ENCODE assay signal across 32 cellular contexts in the genomic region with DNA sequence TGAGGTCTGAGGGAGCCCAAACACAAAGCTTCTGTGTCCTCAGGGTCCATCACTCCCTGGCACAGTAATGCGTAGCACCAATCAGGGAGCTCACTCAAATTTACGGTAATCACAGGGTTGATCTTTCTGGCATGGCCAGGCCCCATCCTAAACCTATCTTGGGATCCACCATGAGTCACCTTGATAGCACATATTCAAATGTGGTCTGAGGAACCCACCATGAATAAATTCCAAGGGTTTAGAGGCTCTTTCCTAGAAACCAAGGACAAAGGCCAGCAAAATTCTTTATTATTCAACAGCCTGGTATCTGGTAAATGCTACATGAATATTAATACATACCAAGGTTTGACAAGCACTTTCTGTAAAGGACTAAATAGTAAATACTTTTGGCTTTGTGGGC.
"Had no signal": no experiment of that assay in that cellular context is flagged by ENCODE, and none has a peak within 500 bp of the region (broad histone marks: within the 10 kb centered on the region; RNA-seq: fewer than 3 reads in every experiment).

No MANE protein-coding gene starts in this region.

- H3K4me1 ChIP-seq: adrenal gland, SJCRH30 had no signal

- H3K4me1 Mint-ChIP-seq: activated naive CD8-positive, alpha-beta T cell treated with anti-CD3 and anti-CD28 coated beads, Interleukin-2, amount 10 ng/mL, durations not matched to agents 7 days and 5 days; central memory CD8-positive, alpha-beta T cell had no signal

- H3K36me3 ChIP-seq: adrenal gland, MG63, SJCRH30, WERI-Rb-1 had no signal

- H3K27ac ChIP-seq: adrenal gland, SJCRH30, WERI-Rb-1 had no signal

- H3K4me3 ChIP-seq: adrenal gland, MG63, SJCRH30 had no signal

- H3K9me3 Mint-ChIP-seq: activated CD8-positive, alpha-beta T cell treated with anti-CD3 and anti-CD28 coated beads for 36 hours; activated T-cell treated with anti-CD3 and anti-CD28 coated beads, Interleukin-2, amount 50 U/mL, for 72 hours; activated T-helper 2 cell treated with anti-CD3 and anti-CD28 coated beads, Interferon-gamma antibody, Interleukin-2, Interleukin-4, amounts not matched to agents 10 μg/mL and 5 μg/mL and 100 μg/mL, durations not matched to agents 14 hours and 24 hours and 36 hours; brain; central memory CD8-positive, alpha-beta T cell had no signal

- H3K4me3 Mint-ChIP-seq: activated CD8-positive, alpha-beta T cell treated with anti-CD3 and anti-CD28 coated beads for 36 hours; activated naive CD8-positive, alpha-beta T cell treated with anti-CD3 and anti-CD28 coated beads, Interleukin-2, amount 10 ng/mL, durations not matched to agents 7 days and 5 days; activated T-cell treated with anti-CD3 and anti-CD28 coated beads, Interleukin-2, amount 50 U/mL, for 72 hours; brain; central memory CD8-positive, alpha-beta T cell; IgD-negative memory B cell had no signal

- ATAC-seq: activated CD4-positive, CD25-positive, alpha-beta regulatory T cell treated with anti-CD3 and anti-CD28 coated beads, Interleukin-2, amount 50 U/mL, for 24 hours; activated CD8-positive, alpha-beta T cell treated with anti-CD3 and anti-CD28 coated beads for 36 hours; activated T-cell treated with anti-CD3 and anti-CD28 coated beads, Interleukin-2, amount 50 U/mL, for 72 hours; Panc1; Right ventricle myocardium inferior had no signal

- H3K9me3 ChIP-seq: adrenal gland, MG63, SJCRH30, SK-N-SH had no signal

- H3K36me3 Mint-ChIP-seq: activated naive CD8-positive, alpha-beta T cell treated with anti-CD3 and anti-CD28 coated beads, Interleukin-2, amount 10 ng/mL, durations not matched to agents 7 days and 5 days; brain; IgD-negative memory B cell had no signal

- H3K27ac Mint-ChIP-seq: activated CD8-positive, alpha-beta T cell treated with anti-CD3 and anti-CD28 coated beads for 36 hours; activated naive CD8-positive, alpha-beta T cell treated with anti-CD3 and anti-CD28 coated beads, Interleukin-2, amount 10 ng/mL, durations not matched to agents 7 days and 5 days; activated T-cell treated with anti-CD3 and anti-CD28 coated beads, Interleukin-2, amount 50 U/mL, for 72 hours; activated T-helper 2 cell treated with anti-CD3 and anti-CD28 coated beads, Interferon-gamma antibody, Interleukin-2, Interleukin-4, amounts not matched to agents 10 μg/mL and 5 μg/mL and 100 μg/mL, durations not matched to agents 14 hours and 24 hours and 36 hours; brain; IgD-negative memory B cell had no signal

- H3K27me3 ChIP-seq: adrenal gland, MG63, SJCRH30 had no signal

- H3K4me2 ChIP-seq: SK-N-SH had no signal

- DNase-seq: activated CD4-positive, alpha-beta T cell treated with anti-CD3 and anti-CD28 coated beads for 4 hours; activated CD8-positive, alpha-beta memory T cell treated with anti-CD3 and anti-CD28 coated beads, Interleukin-2, amount 50 U/mL, for 4 hours; activated CD8-positive, alpha-beta T cell treated with anti-CD3 and anti-CD28 coated beads for 36 hours; activated gamma-delta T cell treated with Interleukin-2 at 50 U/mL for 16 hours; activated naive CD4-positive, alpha-beta T cell treated with anti-CD3 and anti-CD28 coated beads, Interleukin-2, amount 50 U/mL, for 16 hours; activated naive CD8-positive, alpha-beta T cell treated with anti-CD3 and anti-CD28 coated beads, Interleukin-2, amount 10 ng/mL, durations not matched to agents 7 days and 5 days; activated T-cell treated with anti-CD3 and anti-CD28 coated beads, Interleukin-2, amount 50 U/mL, for 72 hours; adrenal gland; anterior cingulate cortex; KG1; MG63; MV-4-11; NCI-H1092 treated with DMSO at 0.1 percent for 48 hours; NCI-H1417 treated with DMSO at 0.1 percent for 48 hours; NCI-H1694 treated with DMSO at 0.1 percent for 48 hours; NCI-H2081; NCI-H446; NCI-H524; NCI-H774; OCI-M1; RPMI8226; SJCRH30; SK-N-SH; T-helper 1 cell; WERI-Rb-1 had no signal

- H3K27me3 Mint-ChIP-seq: activated CD8-positive, alpha-beta T cell treated with anti-CD3 and anti-CD28 coated beads for 36 hours; activated naive CD8-positive, alpha-beta T cell treated with anti-CD3 and anti-CD28 coated beads, Interleukin-2, amount 10 ng/mL, durations not matched to agents 7 days and 5 days; central memory CD8-positive, alpha-beta T cell; IgD-negative memory B cell had no signal
